Comparison of ENCODE assay signal across 1 cellular context in the genomic region with DNA sequence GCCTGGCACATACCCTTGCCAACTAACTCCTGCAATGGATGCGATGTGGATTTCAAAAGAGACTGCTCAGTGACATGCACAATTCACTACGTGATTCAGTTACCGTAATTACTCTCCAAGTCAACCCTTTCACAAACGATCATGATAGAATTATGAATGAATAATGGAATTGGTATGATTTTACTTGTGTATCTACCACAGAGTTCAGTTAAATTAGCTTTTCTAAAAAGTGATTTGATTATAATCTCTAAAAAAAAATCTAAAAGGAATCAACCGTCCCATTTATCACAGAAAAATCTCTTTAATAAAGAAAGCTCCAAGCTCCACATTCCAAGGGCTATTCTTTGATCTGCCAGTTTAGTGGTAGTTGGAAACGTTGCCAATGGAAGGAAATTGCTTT.
A peak's percentile ranks its signal among the peaks of the same experiment; 100 is the strongest.
TF ChIP-seq lines count a peak whose summit lies in the region.

No MANE protein-coding gene starts in this region.

TF ChIP-seq in H1, 55 proteins besides CTCF, POLR2A, EP300 and RAD21 (continued from another document):
- TF ChIP-seq, protein P1, sequence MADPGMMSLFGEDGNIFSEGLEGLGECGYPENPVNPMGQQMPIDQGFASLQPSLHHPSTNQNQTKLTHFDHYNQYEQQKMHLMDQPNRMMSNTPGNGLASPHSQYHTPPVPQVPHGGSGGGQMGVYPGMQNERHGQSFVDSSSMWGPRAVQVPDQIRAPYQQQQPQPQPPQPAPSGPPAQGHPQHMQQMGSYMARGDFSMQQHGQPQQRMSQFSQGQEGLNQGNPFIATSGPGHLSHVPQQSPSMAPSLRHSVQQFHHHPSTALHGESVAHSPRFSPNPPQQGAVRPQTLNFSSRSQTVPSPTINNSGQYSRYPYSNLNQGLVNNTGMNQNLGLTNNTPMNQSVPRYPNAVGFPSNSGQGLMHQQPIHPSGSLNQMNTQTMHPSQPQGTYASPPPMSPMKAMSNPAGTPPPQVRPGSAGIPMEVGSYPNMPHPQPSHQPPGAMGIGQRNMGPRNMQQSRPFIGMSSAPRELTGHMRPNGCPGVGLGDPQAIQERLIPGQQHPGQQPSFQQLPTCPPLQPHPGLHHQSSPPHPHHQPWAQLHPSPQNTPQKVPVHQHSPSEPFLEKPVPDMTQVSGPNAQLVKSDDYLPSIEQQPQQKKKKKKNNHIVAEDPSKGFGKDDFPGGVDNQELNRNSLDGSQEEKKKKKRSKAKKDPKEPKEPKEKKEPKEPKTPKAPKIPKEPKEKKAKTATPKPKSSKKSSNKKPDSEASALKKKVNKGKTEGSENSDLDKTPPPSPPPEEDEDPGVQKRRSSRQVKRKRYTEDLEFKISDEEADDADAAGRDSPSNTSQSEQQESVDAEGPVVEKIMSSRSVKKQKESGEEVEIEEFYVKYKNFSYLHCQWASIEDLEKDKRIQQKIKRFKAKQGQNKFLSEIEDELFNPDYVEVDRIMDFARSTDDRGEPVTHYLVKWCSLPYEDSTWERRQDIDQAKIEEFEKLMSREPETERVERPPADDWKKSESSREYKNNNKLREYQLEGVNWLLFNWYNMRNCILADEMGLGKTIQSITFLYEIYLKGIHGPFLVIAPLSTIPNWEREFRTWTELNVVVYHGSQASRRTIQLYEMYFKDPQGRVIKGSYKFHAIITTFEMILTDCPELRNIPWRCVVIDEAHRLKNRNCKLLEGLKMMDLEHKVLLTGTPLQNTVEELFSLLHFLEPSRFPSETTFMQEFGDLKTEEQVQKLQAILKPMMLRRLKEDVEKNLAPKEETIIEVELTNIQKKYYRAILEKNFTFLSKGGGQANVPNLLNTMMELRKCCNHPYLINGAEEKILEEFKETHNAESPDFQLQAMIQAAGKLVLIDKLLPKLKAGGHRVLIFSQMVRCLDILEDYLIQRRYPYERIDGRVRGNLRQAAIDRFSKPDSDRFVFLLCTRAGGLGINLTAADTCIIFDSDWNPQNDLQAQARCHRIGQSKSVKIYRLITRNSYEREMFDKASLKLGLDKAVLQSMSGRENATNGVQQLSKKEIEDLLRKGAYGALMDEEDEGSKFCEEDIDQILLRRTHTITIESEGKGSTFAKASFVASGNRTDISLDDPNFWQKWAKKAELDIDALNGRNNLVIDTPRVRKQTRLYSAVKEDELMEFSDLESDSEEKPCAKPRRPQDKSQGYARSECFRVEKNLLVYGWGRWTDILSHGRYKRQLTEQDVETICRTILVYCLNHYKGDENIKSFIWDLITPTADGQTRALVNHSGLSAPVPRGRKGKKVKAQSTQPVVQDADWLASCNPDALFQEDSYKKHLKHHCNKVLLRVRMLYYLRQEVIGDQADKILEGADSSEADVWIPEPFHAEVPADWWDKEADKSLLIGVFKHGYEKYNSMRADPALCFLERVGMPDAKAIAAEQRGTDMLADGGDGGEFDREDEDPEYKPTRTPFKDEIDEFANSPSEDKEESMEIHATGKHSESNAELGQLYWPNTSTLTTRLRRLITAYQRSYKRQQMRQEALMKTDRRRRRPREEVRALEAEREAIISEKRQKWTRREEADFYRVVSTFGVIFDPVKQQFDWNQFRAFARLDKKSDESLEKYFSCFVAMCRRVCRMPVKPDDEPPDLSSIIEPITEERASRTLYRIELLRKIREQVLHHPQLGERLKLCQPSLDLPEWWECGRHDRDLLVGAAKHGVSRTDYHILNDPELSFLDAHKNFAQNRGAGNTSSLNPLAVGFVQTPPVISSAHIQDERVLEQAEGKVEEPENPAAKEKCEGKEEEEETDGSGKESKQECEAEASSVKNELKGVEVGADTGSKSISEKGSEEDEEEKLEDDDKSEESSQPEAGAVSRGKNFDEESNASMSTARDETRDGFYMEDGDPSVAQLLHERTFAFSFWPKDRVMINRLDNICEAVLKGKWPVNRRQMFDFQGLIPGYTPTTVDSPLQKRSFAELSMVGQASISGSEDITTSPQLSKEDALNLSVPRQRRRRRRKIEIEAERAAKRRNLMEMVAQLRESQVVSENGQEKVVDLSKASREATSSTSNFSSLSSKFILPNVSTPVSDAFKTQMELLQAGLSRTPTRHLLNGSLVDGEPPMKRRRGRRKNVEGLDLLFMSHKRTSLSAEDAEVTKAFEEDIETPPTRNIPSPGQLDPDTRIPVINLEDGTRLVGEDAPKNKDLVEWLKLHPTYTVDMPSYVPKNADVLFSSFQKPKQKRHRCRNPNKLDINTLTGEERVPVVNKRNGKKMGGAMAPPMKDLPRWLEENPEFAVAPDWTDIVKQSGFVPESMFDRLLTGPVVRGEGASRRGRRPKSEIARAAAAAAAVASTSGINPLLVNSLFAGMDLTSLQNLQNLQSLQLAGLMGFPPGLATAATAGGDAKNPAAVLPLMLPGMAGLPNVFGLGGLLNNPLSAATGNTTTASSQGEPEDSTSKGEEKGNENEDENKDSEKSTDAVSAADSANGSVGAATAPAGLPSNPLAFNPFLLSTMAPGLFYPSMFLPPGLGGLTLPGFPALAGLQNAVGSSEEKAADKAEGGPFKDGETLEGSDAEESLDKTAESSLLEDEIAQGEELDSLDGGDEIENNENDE (IDR thresholded peaks at IDR 0.05; ENCODE audit: insufficient replicate concordance, low read length): peak; percentile 54
